ENCODE assay signal across 18 cellular contexts in the genomic region with DNA sequence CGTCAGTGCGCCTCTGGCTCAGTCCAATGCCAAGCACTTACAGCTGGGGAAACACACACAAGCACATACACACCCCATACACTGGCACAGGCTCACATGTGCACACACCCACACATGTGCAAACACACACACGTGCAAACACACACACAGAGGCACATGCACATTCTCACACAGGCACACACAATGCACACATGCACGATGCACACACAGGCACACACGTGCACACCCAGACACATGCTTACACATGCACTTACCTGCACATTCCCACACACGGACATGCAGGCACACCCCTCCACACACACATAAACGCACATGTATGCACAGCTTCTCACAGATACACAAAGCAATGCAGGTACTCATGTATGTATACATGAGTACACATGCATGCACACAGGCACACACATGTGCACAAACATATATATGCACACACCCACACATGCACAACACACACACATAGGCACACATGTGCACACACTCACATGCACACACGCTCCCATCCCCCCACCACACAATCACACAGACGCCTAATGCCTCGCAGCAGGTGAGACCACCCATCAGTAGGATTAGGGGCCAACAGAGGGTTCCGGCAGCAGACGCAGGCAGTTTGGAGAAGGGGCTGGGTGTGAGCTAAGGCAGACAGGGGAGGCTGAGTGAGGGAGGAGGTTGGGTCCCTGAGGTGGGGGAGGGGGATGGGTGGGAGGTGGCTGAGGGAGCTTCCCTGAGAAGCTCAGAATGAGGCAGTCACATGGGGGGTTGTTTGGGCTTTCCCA.
"Had no signal": no experiment of that assay in that cellular context is flagged by ENCODE, and none has a peak within 500 bp of the region (broad histone marks: within the 10 kb centered on the region; RNA-seq: fewer than 3 reads in every experiment).

No MANE protein-coding gene starts in this region.

- H3K27ac Mint-ChIP-seq: activated CD4-positive, alpha-beta memory T cell treated with anti-CD3 and anti-CD28 coated beads for 36 hours; activated T-cell treated with anti-CD3 and anti-CD28 coated beads, Interleukin-2, amount 50 U/mL, for 72 hours; natural killer cell had no signal

- H3K27ac ChIP-seq: skin epidermis, thyroid gland, vagina had no signal

- ATAC-seq: left colon had no signal

- FAIRE-seq: astrocyte had no signal

- H3K36me3 ChIP-seq: thyroid gland, vagina had no signal

- H3K27me3 ChIP-seq: thyroid gland, vagina had no signal

- H3K4me3 ChIP-seq: mucosa of descending colon, skin epidermis, thyroid gland, vagina had no signal

- DNase-seq: activated CD4-positive, CD25-positive, alpha-beta regulatory T cell treated with anti-CD3 and anti-CD28 coated beads, Interleukin-2, amount 50 U/mL, for 72 hours; activated CD8-positive, alpha-beta memory T cell treated with anti-CD3 and anti-CD28 coated beads, Interleukin-2, amount 50 U/mL, for 4 hours; activated naive CD4-positive, alpha-beta T cell treated with Interleukin-2 at 50 U/mL for 16 hours; activated T-cell treated with anti-CD3 and anti-CD28 coated beads, Interleukin-2, amount 50 U/mL, for 72 hours; caudate nucleus; cortex of kidney; effector memory CD4-positive, alpha-beta T cell; left colon; mammary epithelial cell; mucosa of descending colon; natural killer cell; occipital lobe; T-helper 9 cell; thyroid gland had no signal

- H3K9me3 Mint-ChIP-seq: activated CD4-positive, alpha-beta memory T cell treated with anti-CD3 and anti-CD28 coated beads for 36 hours; activated T-cell treated with anti-CD3 and anti-CD28 coated beads, Interleukin-2, amount 50 U/mL, for 72 hours; natural killer cell had no signal

- H3K9me3 ChIP-seq: mucosa of descending colon, thyroid gland, vagina had no signal

- H3K4me3 Mint-ChIP-seq: activated CD4-positive, alpha-beta memory T cell treated with anti-CD3 and anti-CD28 coated beads for 36 hours; activated T-cell treated with anti-CD3 and anti-CD28 coated beads, Interleukin-2, amount 50 U/mL, for 72 hours; natural killer cell had no signal

- H3K36me3 Mint-ChIP-seq: activated CD4-positive, alpha-beta memory T cell treated with anti-CD3 and anti-CD28 coated beads for 36 hours; natural killer cell had no signal

- H3K4me1 ChIP-seq: thyroid gland, vagina had no signal
